8 cellular contexts compared by ENCODE assay signal in genomic region chr2:234494361-234495075, GRCh38. TPM values are rescaled to one million over a fixed set of nuclear protein-coding genes. Genes with fewer than 3 reads are reported as not detected.
DNase-seq lines count a peak whose midpoint lies in the region; ATAC-seq, FAIRE-seq and TF ChIP-seq lines count a peak whose summit lies in the region.

No MANE protein-coding gene starts in this region.

- peak overlapping the region in 3 of 4 donors; percentile 0 to 68 (median 61) for H3K4me3 ChIP-seq in pancreas

- CTCF ChIA-PET in RWPE1 (lab: Yijun Ruan, JAX), result interaction anchor here (0.7 kb wide), 1 partner anchor 1209 kb away, joined by 3 read pairs; no protein-coding TSS in a partner anchor

- DNase-seq in stimulated activated CD4-positive, alpha-beta T cell treated with anti-CD3 and anti-CD28 coated beads, Interleukin-4, amount 100 ng/mL, for 24 hours, result peak; percentile 33
- no peak for DNase-seq in stimulated activated CD4-positive, alpha-beta T cell treated with anti-CD3 and anti-CD28 coated beads, Interleukin-4, amount 100 ng/mL, for 4 hours
- DNase-seq in RWPE1 (ENCODE audit: low spot score), result peak; percentile 67
- no peak for DNase-seq in epithelial cell of prostate (ENCODE audit: low read depth, low spot score)
- peak in 1 of 6 donors; percentile 38 for DNase-seq in pancreas
- no peak for DNase-seq in sciatic nerve (ENCODE audit: low spot score)

- no peak for FAIRE-seq in pancreas (lab: Jason Lieb, UNC)

- H3K4me1 ChIP-seq in pancreas, result peaks cover 0 to 3% (median 3%) of the 10 kb centered on the region in 3 donors

- no peaks in the 10 kb centered on the region for H3K27me3 ChIP-seq in pancreas

- no peaks in the 10 kb centered on the region for H3K9me3 ChIP-seq in pancreas

- H3K27ac ChIP-seq in RWPE1, result peak overlapping the region; percentile 92
- H3K27ac ChIP-seq in epithelial cell of prostate, result peak overlapping the region; percentile 77
- peak overlapping the region in 1 of 4 donors; percentile 7 for H3K27ac ChIP-seq in pancreas

- POLR2A ChIA-PET in RWPE1 (lab: Yijun Ruan, JAX; ENCODE audit: low non-redundant PET), result interaction anchor here (1.8 kb wide), 1 partner anchor 48 kb away, joined by 7 read pairs; no protein-coding TSS in a partner anchor

- TF ChIP-seq CTCF in RWPE1 (conservative IDR thresholded peaks at IDR 0.05; ENCODE audit: low read depth), result no peak
- no peak for TF ChIP-seq CTCF in pancreas (IDR thresholded peaks at IDR 0.05)

- intact Hi-C loops in pancreas (cut with DNase I) (loop anchor here in 1 of 3 donors (5.0 to 10.0 kb wide), 2 partner anchors 210 to 352 kb away; no protein-coding TSS in a partner anchor), sciatic nerve (cut with DNase I) (loop anchor here (10.0 kb wide), 1 partner anchor 510 kb away; no protein-coding TSS in a partner anchor)

- peak in 1 of 4 donors; percentile 42 for ATAC-seq in pancreas
- ATAC-seq in sciatic nerve, result no peak
- no peak for ATAC-seq in GM21825 (IDR thresholded peaks at IDR 0.05; ENCODE audit: unreplicated experiment)
- ATAC-seq in HG03571 (IDR thresholded peaks at IDR 0.05; ENCODE audit: unreplicated experiment), result no peak

- H3K36me3 ChIP-seq in pancreas, result no peaks in the 10 kb centered on the region

- WGBS in pancreas, 2 donors, result 26 to 34% methylated on average over 8 of the region's 8 CpGs

RNA-seq across cellular contexts. Expression of gene ARL4C, which starts 2.4 kb away (rescaled TPM):
- total RNA-seq in pancreas (10 to 100 TPM in 1 of 6 donors, 1 to 10 TPM in 5; 2.4 to 15.4 (median 4.9) TPM), sciatic nerve (10.7 TPM)
- 1 to 10 TPM; 2.8 to 6.6 TPM for polyA plus RNA-seq in pancreas

Comparison
In these comparisons a context has a peak if more than half of its experiments do, and no peak if none do; other contexts are left out.
1. DNase-seq: peak in stimulated activated CD4-positive, alpha-beta T cell treated with anti-CD3 and anti-CD28 coated beads, Interleukin-4, amount 100 ng/mL, for 24 hours (single experiment) and RWPE1 (single experiment); none in stimulated activated CD4-positive, alpha-beta T cell treated with anti-CD3 and anti-CD28 coated beads, Interleukin-4, amount 100 ng/mL, for 4 hours (0 of 2), epithelial cell of prostate (single experiment) and sciatic nerve (single experiment).